Comparison of ENCODE assay signal across 13 cellular contexts in the genomic region with DNA sequence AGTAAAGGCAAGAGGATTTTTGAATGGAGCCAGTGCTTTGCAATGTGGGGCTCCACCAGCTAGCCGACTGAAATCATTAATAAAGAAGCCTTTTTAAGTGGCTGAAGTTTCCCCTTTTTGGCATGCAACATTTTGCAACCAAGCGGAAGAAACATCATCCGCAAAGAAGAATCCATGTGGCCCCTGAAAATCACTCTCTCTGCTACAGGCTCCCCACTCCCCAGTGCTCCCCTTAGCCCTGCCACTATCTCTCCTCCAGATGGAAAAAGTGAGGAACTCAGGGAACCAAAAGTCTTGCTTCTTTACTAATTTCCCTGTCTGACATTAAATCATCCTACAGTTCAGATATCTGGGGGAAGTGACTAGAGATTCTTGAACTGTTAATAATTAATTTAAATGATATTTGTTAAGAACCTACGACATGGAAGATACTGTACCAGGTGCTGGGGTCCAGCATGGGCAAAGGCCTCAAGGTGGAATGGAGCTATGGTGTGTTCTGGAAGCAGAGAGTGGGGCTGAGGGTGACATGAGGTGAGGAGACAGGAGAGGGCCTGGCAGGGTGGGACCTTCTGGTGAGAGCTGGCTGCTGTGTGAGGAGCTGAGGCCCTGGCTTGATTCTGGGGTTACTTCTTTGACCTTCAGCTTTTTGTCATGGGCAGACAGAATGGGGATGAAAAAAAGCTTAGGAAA. TPM values are rescaled to one million over a fixed set of nuclear protein-coding genes. Genes with fewer than 3 reads are reported as not detected.
A peak's percentile ranks its signal among the peaks of the same experiment; 100 is the strongest.
DNase-seq lines count a peak whose midpoint lies in the region; ATAC-seq and TF ChIP-seq lines count a peak whose summit lies in the region.
"Had no signal": no experiment of that assay in that cellular context is flagged by ENCODE, and none has a peak within 500 bp of the region (broad histone marks: within the 10 kb centered on the region; RNA-seq: fewer than 3 reads in every experiment).

No MANE protein-coding gene starts in this region.

- peak overlapping the region; percentile 75 for H2AK5ac ChIP-seq in IMR-90 (ENCODE audit: low read depth, low read length)

- peak overlapping the region; percentile 94 for H2BK120ac ChIP-seq in IMR-90 (ENCODE audit: low read depth, low read length)

- WGBS in IMR-90 (ENCODE audit: extremely low coverage in 2 of 2, insufficient read length in 1 of 2), 2 experiments = no CpG with 5 or more reads among the region's 4 CpGs
- WGBS in spleen, 5 donors = 40 to 62% (median 59%) methylated on average over 4 of the region's 4 CpGs

- peak overlapping the region; percentile 77 for H2BK5ac ChIP-seq in IMR-90 (ENCODE audit: low read depth, low read length, poor library complexity, severe bottlenecking)

- TF ChIP-seq POLR2A in IMR-90 (IDR thresholded peaks at IDR 0.05; ENCODE audit: low read depth, low read length) (no peak), spleen (IDR thresholded peaks at IDR 0.05) (no peak)

- POLR2A ChIA-PET in IMR-90 (lab: Charles Lee; ENCODE audit: unreplicated experiment) = no interaction called here

- peaks cover 46% of the 10 kb centered on the region for H3K4me1 ChIP-seq in IMR-90 (ENCODE audit: control insufficient read depth, insufficient read depth, low read length)
- peaks cover 17 to 98% (median 60%) of the 10 kb centered on the region in 6 donors for H3K4me1 ChIP-seq in spleen

- no peaks in the 10 kb centered on the region for H3K79me1 ChIP-seq in IMR-90 (ENCODE audit: low read depth in 1 of 2, low read length in 2 of 2)

- ATAC-seq in IMR-90 (ENCODE audit: low read depth) (peak; percentile 3), SK-N-SH treated with all-trans-retinoic acid at 6 μM for 48 hours (no peak), GM18907 (IDR thresholded peaks at IDR 0.05; ENCODE audit: unreplicated experiment) (no peak)

- dilution Hi-C loops in IMR-90 (cut with HindIII; ENCODE audit: low sequenced_read_pairs, unreplicated experiment) = no loop called here

- peak overlapping the region; percentile 58 for H4K5ac ChIP-seq in IMR-90 (ENCODE audit: low read depth, low read length)

- H3K27me3 ChIP-seq in IMR-90 (ENCODE audit: control insufficient read depth, insufficient read depth, low read length) (no peaks in the 10 kb centered on the region), spleen (replicated peaks in 1 of 7) (peaks cover 0 to 30% (median 0%) of the 10 kb centered on the region in 7 donors)

- intact Hi-C loops in IMR-90 (cut with micrococcal nuclease) = no loop called here
- intact Hi-C loops in spleen (cut with DNase I; ENCODE audit: low total_unique reads) = no loop called here

- H2BK15ac ChIP-seq in IMR-90 (ENCODE audit: low read depth, low read length) = peak overlapping the region; percentile 91; the same call in 2 of the 3 replicates

- no TSS peak for BruUV-seq in IMR-90 (replicated peaks; lab: Mats Ljungman, UMichigan)

- H2BK20ac ChIP-seq in IMR-90 (ENCODE audit: low read depth, low read length) = peak overlapping the region; percentile 73

- in situ Hi-C loops in IMR-90 (cut with MboI; ENCODE audit: low sequenced_read_pairs) = loop anchor here (5.0 kb wide), 1 partner anchor 58 kb away; no protein-coding TSS in a partner anchor

- H3K36me3 ChIP-seq in IMR-90 (ENCODE audit: control insufficient read depth, insufficient read depth, low read length) (no peaks in the 10 kb centered on the region), spleen (no peaks in the 10 kb centered on the region)

- TF ChIP-seq CTCF in IMR-90 (conservative IDR thresholded peaks at IDR 0.05; ENCODE audit: low read depth, low read length) = no peak
- TF ChIP-seq CTCF in spleen (IDR thresholded peaks at IDR 0.05 in 8 of 11, conservative IDR thresholded peaks at IDR 0.05 in 3 of 11) = no peak

- H3K14ac ChIP-seq in IMR-90 (replicated peaks; ENCODE audit: low read depth, low read length) = peak overlapping the region; percentile 73; the same call in 1 of the 2 replicates

- peak overlapping the region; percentile 86 for H3K18ac ChIP-seq in IMR-90 (ENCODE audit: low read depth, low read length)

- H4K8ac ChIP-seq in IMR-90 (ENCODE audit: low read depth in 2 of 2, low read length in 2 of 2) = peak overlapping the region; percentile 83 to 96

- no peak for DNase-seq in IMR-90
- peak; percentile 63 for DNase-seq in kidney tubule cell (ENCODE audit: low spot score)
- DNase-seq in spleen = no peak
- DNase-seq in KG1 (lab: John Stamatoyannopoulos, UW) = no peak
- DNase-seq in NCI-H1417 treated with DMSO at 0.1 percent for 48 hours (lab: John Stamatoyannopoulos, UW) = no peak
- no peak for DNase-seq in DMS 273 (lab: John Stamatoyannopoulos, UW; ENCODE audit: unreplicated experiment)
- DNase-seq: activated T-cell treated with anti-CD3 and anti-CD28 coated beads, Interleukin-2, amount 50 U/mL, for 1 hour; mesendoderm; T-helper 2 cell had no signal

- H2AFZ ChIP-seq in IMR-90 (replicated peaks; ENCODE audit: low read length, poor library complexity) = peak overlapping the region; percentile 46

- no peak overlapping the region for H2AK9ac ChIP-seq in IMR-90 (replicated peaks; ENCODE audit: low read depth, low read length, poor library complexity)

- no peak overlapping the region for H3K4me2 ChIP-seq in IMR-90 (ENCODE audit: low read depth, low read length)

- H3K27ac ChIP-seq in IMR-90 (ENCODE audit: insufficient read depth, low read length) = peak overlapping the region; percentile 83
- H3K27ac ChIP-seq in spleen = peak overlapping the region in 5 of 8 donors; percentile 42 to 88 (median 47)

- peak overlapping the region; percentile 49; the same call in 1 of the 2 replicates for H3K23ac ChIP-seq in IMR-90 (ENCODE audit: low read depth, low read length)

- H3K56ac ChIP-seq in IMR-90 (ENCODE audit: extremely low read depth, insufficient read depth, low read length) = peak overlapping the region; percentile 42; the same call in 1 of the 2 replicates

- H3K9me3 ChIP-seq in IMR-90 (ENCODE audit: control insufficient read depth, insufficient read depth, low read length) (no peaks in the 10 kb centered on the region), spleen (no peaks in the 10 kb centered on the region)

- H4K20me1 ChIP-seq in IMR-90 (ENCODE audit: insufficient read depth, low read length) = no peaks in the 10 kb centered on the region

- H3K4ac ChIP-seq in IMR-90 (ENCODE audit: low read depth, low read length) = peak overlapping the region; percentile 77

- no peak for TF ChIP-seq RAD21 in IMR-90 (IDR thresholded peaks at IDR 0.05; ENCODE audit: low read length)

- CTCF ChIA-PET in IMR-90 (lab: Yijun Ruan, JAX) = interaction anchor here (0.8 to 1.4 kb wide), 2 partner anchors 58 to 78 kb away, joined by 3 read pairs; no protein-coding TSS in a partner anchor

- H3K4me3 ChIP-seq in IMR-90 (ENCODE audit: insufficient read depth, low read depth, low read length) = no peak overlapping the region
- no peak overlapping the region for H3K4me3 ChIP-seq in spleen

- peak overlapping the region; percentile 95 for H4K91ac ChIP-seq in IMR-90 (ENCODE audit: insufficient read depth, low read depth, low read length)

- H3K9me1 ChIP-seq in IMR-90 (ENCODE audit: insufficient read depth, low read length) = peaks cover 27% of the 10 kb centered on the region

- H3K9ac ChIP-seq in IMR-90 (ENCODE audit: low read depth, low read length) = no peak overlapping the region

TF ChIP-seq in IMR-90, 13 proteins besides CTCF, POLR2A, EP300 and RAD21:
- TF ChIP-seq CEBPB (IDR thresholded peaks at IDR 0.05; ENCODE audit: low read depth, low read length) = peak; percentile 0
- TF ChIP-seq, protein P1, sequence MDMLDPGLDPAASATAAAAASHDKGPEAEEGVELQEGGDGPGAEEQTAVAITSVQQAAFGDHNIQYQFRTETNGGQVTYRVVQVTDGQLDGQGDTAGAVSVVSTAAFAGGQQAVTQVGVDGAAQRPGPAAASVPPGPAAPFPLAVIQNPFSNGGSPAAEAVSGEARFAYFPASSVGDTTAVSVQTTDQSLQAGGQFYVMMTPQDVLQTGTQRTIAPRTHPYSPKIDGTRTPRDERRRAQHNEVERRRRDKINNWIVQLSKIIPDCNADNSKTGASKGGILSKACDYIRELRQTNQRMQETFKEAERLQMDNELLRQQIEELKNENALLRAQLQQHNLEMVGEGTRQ (IDR thresholded peaks at IDR 0.05; ENCODE audit: low read depth, low read length) = no peak
TF ChIP-seq in IMR-90: peak in this region for 1.

TF ChIP-seq in SK-N-SH treated with all-trans-retinoic acid at 6 μM for 48 hours, 23 proteins besides CTCF, POLR2A, EP300 and RAD21:
- TF ChIP-seq TCF4 (CRISPR knock-in tag; IDR thresholded peaks at IDR 0.05; ENCODE audit: borderline replicate concordance) = no peak
- TF ChIP-seq ISL1 (CRISPR knock-in tag; IDR thresholded peaks at IDR 0.05) = peak; percentile 4; the same call in 1 of the 2 replicates

RNA-seq across cellular contexts. Expression of a gene that starts 6.1 kb away (rescaled TPM):
- total RNA-seq in IMR-90 (2012; rRNA removed) = 126 and 206 TPM in 2 replicates
- 85.9 and 103 TPM in 2 replicates for polyA plus RNA-seq in IMR-90 (2012; rRNA removed)
- 67.4 and 73.1 TPM in 2 replicates for polyA plus RNA-seq in IMR-90 (2012; cell fraction: cytosol; rRNA removed)
- 22.7 and 55.8 TPM in 2 replicates for polyA plus RNA-seq in IMR-90 (2012; cell fraction: nucleus; rRNA removed; ENCODE audit: low replicate concordance)
- total RNA-seq in spleen = 10 to 100 TPM in 3 of 7 donors, 1 to 10 TPM in 4; 4.6 to 70.7 (median 6.1) TPM
- polyA plus RNA-seq in spleen = 10 to 100 TPM; 10.8 to 36.5 (median 21.6) TPM

RNA-seq across cellular contexts. Expression of a gene that starts 21.1 kb away (rescaled TPM):
- total RNA-seq in IMR-90 (2012; rRNA removed) = 0.18 and 0.28 TPM in 2 replicates
- polyA plus RNA-seq in IMR-90 (2012; rRNA removed) = 0.24 and 0.58 TPM in 2 replicates
- polyA plus RNA-seq in IMR-90 (2012; cell fraction: cytosol; rRNA removed) = 0.15 and 0.27 TPM in 2 replicates
- not detected in 2 replicates for polyA plus RNA-seq in IMR-90 (2012; cell fraction: nucleus; rRNA removed; ENCODE audit: low replicate concordance)
- not detected for total RNA-seq in spleen
- not detected for polyA plus RNA-seq in spleen

RNA-seq across cellular contexts. Expression of a gene that starts 36.6 kb away (rescaled TPM):
- total RNA-seq in IMR-90 (2012; rRNA removed) (not detected in 2 replicates), spleen (1 to 10 TPM in 1 of 7 donors, under 1 TPM in 1, not detected in 5; 0.60 to 1.9 TPM)
- polyA plus RNA-seq in IMR-90 (2012; rRNA removed) (not detected in 2 replicates), spleen (under 1 TPM; 0.26 to 0.76 (median 0.29) TPM)
- not detected in 2 replicates for polyA plus RNA-seq in IMR-90 (2012; cell fraction: cytosol; rRNA removed)
- not detected in 2 replicates for polyA plus RNA-seq in IMR-90 (2012; cell fraction: nucleus; rRNA removed; ENCODE audit: low replicate concordance)
- total RNA-seq: dermis microvascular lymphatic vessel endothelial cell had no signal
- polyA plus RNA-seq: CD14-positive monocyte had no signal
